8 cellular contexts compared by ENCODE assay signal in the genomic region with DNA sequence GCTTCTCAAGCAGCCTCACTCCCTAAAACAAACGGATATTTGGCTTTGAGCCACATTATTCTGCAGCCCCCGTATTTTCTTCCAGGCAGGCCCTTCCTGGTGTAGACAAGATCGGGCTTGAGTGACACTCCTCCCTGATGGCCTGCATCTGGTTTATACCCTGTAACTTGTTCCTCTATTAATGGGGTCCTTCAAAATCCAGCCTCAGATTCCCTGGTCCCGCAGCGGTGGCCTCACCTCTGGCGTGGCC. TPM values are rescaled to one million over a fixed set of nuclear protein-coding genes. Genes with fewer than 3 reads are reported as not detected.
DNase-seq lines count a peak whose midpoint lies in the region; ATAC-seq and TF ChIP-seq lines count a peak whose summit lies in the region.

No MANE protein-coding gene starts in this region.

- H3K4me3 ChIP-seq in astrocyte of the cerebellum (ENCODE audit: low read depth, low read length) (peak overlapping the region; percentile 80), lower leg skin (ENCODE audit: low read depth, poor library complexity, severe bottlenecking) (peak overlapping the region; percentile 21), tibial nerve (peak overlapping the region; percentile 27 to 82 (median 64))

- H3K4me1 Mint-ChIP-seq in activated naive CD4-positive, alpha-beta T cell treated with anti-CD3 and anti-CD28 coated beads for 36 hours (ENCODE audit: low read depth), result peaks cover 44% of the 10 kb centered on the region

- 0% methylated on average over 5 to 6 of the region's 6 CpGs for WGBS in lower leg skin, 2 donors
- 1 to 2% methylated on average over 6 of the region's 6 CpGs for WGBS in tibial nerve, 2 donors

- no peak for DNase-seq in activated naive CD4-positive, alpha-beta T cell treated with anti-CD3 and anti-CD28 coated beads for 36 hours
- DNase-seq in activated naive CD4-positive, alpha-beta T cell treated with anti-CD3 and anti-CD28 coated beads, Interleukin-2, amount 50 U/mL, for 16 hours, result no peak
- DNase-seq in astrocyte of the cerebellum (ENCODE audit: low read depth), result no peak
- DNase-seq in lower leg skin (ENCODE audit: low spot score in 2 of 2), result no peak
- no peak for DNase-seq in tibial nerve (ENCODE audit: low spot score in 2 of 2)
- DNase-seq in NK-92 treated with Interleukin-12 subunit alpha and Interleukin-12 subunit beta, amount 100 ng/mL, for 24 hours (lab: John Stamatoyannopoulos, UW), result no peak
- DNase-seq in activated effector memory CD4-positive, alpha-beta T cell treated with Interleukin-2 at 50 U/mL for 16 hours, result no peak

- H3K4me1 ChIP-seq in tibial nerve, result peaks cover 0 to 52% (median 11%) of the 10 kb centered on the region in 4 donors

- H3K27ac Mint-ChIP-seq in activated naive CD4-positive, alpha-beta T cell treated with anti-CD3 and anti-CD28 coated beads for 36 hours, result peak overlapping the region; percentile 91

- ATAC-seq in HG03342 (IDR thresholded peaks at IDR 0.05; ENCODE audit: unreplicated experiment), result no peak

- no peak for TF ChIP-seq EP300 in tibial nerve (IDR thresholded peaks at IDR 0.05)

- H3K27me3 ChIP-seq in tibial nerve, result no peaks in the 10 kb centered on the region

- TF ChIP-seq CTCF in astrocyte of the cerebellum (IDR thresholded peaks at IDR 0.05; ENCODE audit: low read depth, low read length, missing control alignments) (no peak), lower leg skin (IDR thresholded peaks at IDR 0.05) (no peak), tibial nerve (IDR thresholded peaks at IDR 0.05) (no peak)

- CTCF ChIA-PET in activated naive CD4-positive, alpha-beta T cell treated with anti-CD3 and anti-CD28 coated beads for 36 hours (lab: Charles Lee), result interaction anchor here (0.8 to 1.0 kb wide), 2 partner anchors 15 to 25 kb away, joined by 3 to 4 read pairs; partner anchors contain the start of gene TMEM14B

- H3K9me3 Mint-ChIP-seq in activated naive CD4-positive, alpha-beta T cell treated with anti-CD3 and anti-CD28 coated beads for 36 hours, result peaks cover 6% of the 10 kb centered on the region

- peaks cover 0 to 28% (median 0%) of the 10 kb centered on the region in 3 donors for H3K36me3 ChIP-seq in tibial nerve

- peak overlapping the region; percentile 89 for H3K4me3 Mint-ChIP-seq in activated naive CD4-positive, alpha-beta T cell treated with anti-CD3 and anti-CD28 coated beads for 36 hours

- intact Hi-C loops in activated naive CD4-positive, alpha-beta T cell treated with anti-CD3 and anti-CD28 coated beads for 36 hours (cut with micrococcal nuclease), result loop anchor here (2.0 kb wide), 3 partner anchors 116 to 370 kb away; partner anchors contain the start of genes MAK and SMIM13
- intact Hi-C loops in lower leg skin (cut with DNase I; ENCODE audit: low total_unique reads), result no loop called here

- no peaks in the 10 kb centered on the region for H3K27me3 Mint-ChIP-seq in activated naive CD4-positive, alpha-beta T cell treated with anti-CD3 and anti-CD28 coated beads for 36 hours (ENCODE audit: low read depth)

- TF ChIP-seq POLR2A in lower leg skin (IDR thresholded peaks at IDR 0.05) (no peak), tibial nerve (IDR thresholded peaks at IDR 0.05) (no peak)

- H3K9me3 ChIP-seq in tibial nerve, result no peaks in the 10 kb centered on the region

- H3K27ac ChIP-seq in tibial nerve, result peak overlapping the region; percentile 47 to 91 (median 88)

- peaks cover 14% of the 10 kb centered on the region for H3K36me3 Mint-ChIP-seq in activated naive CD4-positive, alpha-beta T cell treated with anti-CD3 and anti-CD28 coated beads for 36 hours (ENCODE audit: low read depth)

- in situ Hi-C loops in astrocyte of the cerebellum (cut with HindIII; ENCODE audit: low sequenced_read_pairs), result no loop called here

RNA-seq across cellular contexts. Expression of gene TMEM14C, which starts 0.4 kb away (rescaled TPM):
- 10 to 100 TPM; 77.0 to 81.1 TPM for total RNA-seq in activated naive CD4-positive, alpha-beta T cell treated with anti-CD3 and anti-CD28 coated beads for 36 hours
- total RNA-seq in lower leg skin (10 to 100 TPM; 69.5 to 99.6 (median 85.0) TPM), tibial nerve (100 to 1,000 TPM in 3 of 4 donors, 10 to 100 TPM in 1; 87.9 to 136 (median 116) TPM)

RNA-seq across cellular contexts. Expression of gene TMEM14B, which starts 25.1 kb away (rescaled TPM):
- total RNA-seq in activated naive CD4-positive, alpha-beta T cell treated with anti-CD3 and anti-CD28 coated beads for 36 hours, result 10 to 100 TPM; 78.7 to 79.5 TPM
- total RNA-seq in lower leg skin (10 to 100 TPM; 34.9 to 56.7 (median 48.1) TPM), tibial nerve (10 to 100 TPM; 50.0 to 76.3 (median 60.1) TPM)

RNA-seq across cellular contexts. Expression of gene PAK1IP1, which starts 27.7 kb away (rescaled TPM):
- 10 to 100 TPM; 28.6 to 29.2 TPM for total RNA-seq in activated naive CD4-positive, alpha-beta T cell treated with anti-CD3 and anti-CD28 coated beads for 36 hours
- 10 to 100 TPM in 1 of 4 donors, 1 to 10 TPM in 3; 5.5 to 13.2 (median 8.0) TPM for total RNA-seq in lower leg skin
- 10 to 100 TPM in 2 of 4 donors, 1 to 10 TPM in 2; 6.5 to 21.0 (median 10.3) TPM for total RNA-seq in tibial nerve

RNA-seq across cellular contexts. Expression of gene C6orf52, which starts 28.1 kb away (rescaled TPM):
- 1 to 10 TPM; 1.3 to 3.9 TPM for total RNA-seq in activated naive CD4-positive, alpha-beta T cell treated with anti-CD3 and anti-CD28 coated beads for 36 hours
- not detected for total RNA-seq in lower leg skin
- total RNA-seq in tibial nerve, result not detected

Comparison
In these comparisons a context has a peak if more than half of its experiments do, and no peak if none do; other contexts are left out.
1. H3K4me3 ChIP-seq: peak in every context shown above with its lines; median percentile 80 in astrocyte of the cerebellum; 64 in tibial nerve; 21 in lower leg skin.